Comparison of ENCODE assay signal across 8 cellular contexts in the genomic region with DNA sequence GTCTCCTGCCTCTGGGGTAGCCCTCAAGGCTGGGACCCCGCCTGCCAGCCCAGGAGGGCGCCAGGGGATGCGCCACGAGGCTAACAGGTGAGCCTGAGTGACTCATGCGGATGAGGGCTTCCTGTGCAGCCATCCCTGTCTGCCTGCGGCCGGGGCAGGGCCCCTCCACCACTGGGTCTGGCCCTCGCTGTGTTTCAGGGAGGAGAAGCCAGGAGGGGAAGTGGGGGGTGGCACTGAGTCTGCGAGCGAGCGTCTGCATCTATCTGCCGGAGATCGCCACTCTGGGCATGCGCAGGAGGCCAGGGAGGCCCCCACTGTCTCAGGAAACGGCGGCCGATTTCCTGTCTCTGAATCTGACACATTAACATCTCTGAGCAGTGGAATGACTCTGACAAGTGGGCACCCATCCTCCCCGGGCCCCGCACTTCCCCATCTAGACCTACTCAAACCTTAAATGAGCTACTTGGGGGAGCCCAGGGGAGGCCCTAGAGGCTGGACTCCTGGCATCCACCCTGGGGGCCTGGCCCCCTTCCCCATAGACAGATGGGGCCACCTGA. TPM values are rescaled to one million over a fixed set of nuclear protein-coding genes. Genes with fewer than 3 reads are reported as not detected.
DNase-seq lines count a peak whose midpoint lies in the region; ATAC-seq and TF ChIP-seq lines count a peak whose summit lies in the region.

No MANE protein-coding gene starts in this region.

- no peak for TF ChIP-seq CTCF in right atrium auricular region (IDR thresholded peaks at IDR 0.05)

- ATAC-seq in GM21381 (IDR thresholded peaks at IDR 0.05; ENCODE audit: unreplicated experiment) (peak; percentile 81), SK-N-SH treated with all-trans-retinoic acid at 6 μM for 48 hours (peak; percentile 89)
- peak; percentile 94 to 95 for ATAC-seq in activated naive CD4-positive, alpha-beta T cell treated with anti-CD3 and anti-CD28 coated beads, Interleukin-2, amount 50 U/mL, for 72 hours

- H3K27ac Mint-ChIP-seq in activated naive CD4-positive, alpha-beta T cell treated with anti-CD3 and anti-CD28 coated beads, Interleukin-2, amount 50 U/mL, for 72 hours: peak overlapping the region; percentile 94 to 99

- no peaks in the 10 kb centered on the region for H3K9me3 Mint-ChIP-seq in activated naive CD4-positive, alpha-beta T cell treated with anti-CD3 and anti-CD28 coated beads, Interleukin-2, amount 50 U/mL, for 72 hours

- peak overlapping the region; percentile 74 for H3K9ac ChIP-seq in HUES6 (ENCODE audit: low read length)

- DNase-seq in DMS153 (lab: John Stamatoyannopoulos, UW) (peak; percentile 83), right atrium auricular region (ENCODE audit: low spot score) (peak; percentile 90), renal cortical epithelial cell (ENCODE audit: low read depth) (peak; percentile 38), cortex of kidney (lab: John Stamatoyannopoulos, UW) (no peak)
- DNase-seq in activated naive CD4-positive, alpha-beta T cell treated with anti-CD3 and anti-CD28 coated beads, Interleukin-2, amount 50 U/mL, for 72 hours (ENCODE audit: low spot score in 2 of 2): peak; percentile 98 to 99

- peaks cover 0 to 8% of the 10 kb centered on the region in 2 donors for H3K36me3 Mint-ChIP-seq in activated naive CD4-positive, alpha-beta T cell treated with anti-CD3 and anti-CD28 coated beads, Interleukin-2, amount 50 U/mL, for 72 hours

- H3K4me1 ChIP-seq in HUES6 (ENCODE audit: control insufficient read depth, insufficient read depth, low read length): peaks cover 49% of the 10 kb centered on the region
- H3K4me1 ChIP-seq in right atrium auricular region: peaks cover 0 to 43% of the 10 kb centered on the region in 2 donors

- H3K27ac ChIP-seq in HUES6 (ENCODE audit: low read depth, low read length): peak overlapping the region; percentile 89
- H3K27ac ChIP-seq in right atrium auricular region: peak overlapping the region; percentile 84 to 89

- no peaks in the 10 kb centered on the region for H3K9me3 ChIP-seq in HUES6 (ENCODE audit: control insufficient read depth, insufficient read depth, low read depth, low read length)
- no peaks in the 10 kb centered on the region for H3K9me3 ChIP-seq in right atrium auricular region

- no peaks in the 10 kb centered on the region for H3K27me3 ChIP-seq in HUES6 (ENCODE audit: control insufficient read depth, insufficient read depth, low read length)
- no peaks in the 10 kb centered on the region for H3K27me3 ChIP-seq in right atrium auricular region

- H3K36me3 ChIP-seq in HUES6 (ENCODE audit: control insufficient read depth, insufficient read depth, low read length) (peaks cover 9% of the 10 kb centered on the region; the same call in 1 of the 2 replicates), right atrium auricular region (no peaks in the 10 kb centered on the region)

- H3K4me3 ChIP-seq in HUES6 (ENCODE audit: low read depth, low read length): peak overlapping the region; percentile 32
- peak overlapping the region in 1 of 2 donors; percentile 3 for H3K4me3 ChIP-seq in right atrium auricular region

TF ChIP-seq in SK-N-SH treated with all-trans-retinoic acid at 6 μM for 48 hours, 23 proteins besides CTCF, POLR2A, EP300 and RAD21:
- TF ChIP-seq, protein P1, sequence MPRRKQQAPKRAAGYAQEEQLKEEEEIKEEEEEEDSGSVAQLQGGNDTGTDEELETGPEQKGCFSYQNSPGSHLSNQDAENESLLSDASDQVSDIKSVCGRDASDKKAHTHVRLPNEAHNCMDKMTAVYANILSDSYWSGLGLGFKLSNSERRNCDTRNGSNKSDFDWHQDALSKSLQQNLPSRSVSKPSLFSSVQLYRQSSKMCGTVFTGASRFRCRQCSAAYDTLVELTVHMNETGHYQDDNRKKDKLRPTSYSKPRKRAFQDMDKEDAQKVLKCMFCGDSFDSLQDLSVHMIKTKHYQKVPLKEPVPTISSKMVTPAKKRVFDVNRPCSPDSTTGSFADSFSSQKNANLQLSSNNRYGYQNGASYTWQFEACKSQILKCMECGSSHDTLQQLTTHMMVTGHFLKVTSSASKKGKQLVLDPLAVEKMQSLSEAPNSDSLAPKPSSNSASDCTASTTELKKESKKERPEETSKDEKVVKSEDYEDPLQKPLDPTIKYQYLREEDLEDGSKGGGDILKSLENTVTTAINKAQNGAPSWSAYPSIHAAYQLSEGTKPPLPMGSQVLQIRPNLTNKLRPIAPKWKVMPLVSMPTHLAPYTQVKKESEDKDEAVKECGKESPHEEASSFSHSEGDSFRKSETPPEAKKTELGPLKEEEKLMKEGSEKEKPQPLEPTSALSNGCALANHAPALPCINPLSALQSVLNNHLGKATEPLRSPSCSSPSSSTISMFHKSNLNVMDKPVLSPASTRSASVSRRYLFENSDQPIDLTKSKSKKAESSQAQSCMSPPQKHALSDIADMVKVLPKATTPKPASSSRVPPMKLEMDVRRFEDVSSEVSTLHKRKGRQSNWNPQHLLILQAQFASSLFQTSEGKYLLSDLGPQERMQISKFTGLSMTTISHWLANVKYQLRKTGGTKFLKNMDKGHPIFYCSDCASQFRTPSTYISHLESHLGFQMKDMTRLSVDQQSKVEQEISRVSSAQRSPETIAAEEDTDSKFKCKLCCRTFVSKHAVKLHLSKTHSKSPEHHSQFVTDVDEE (CRISPR knock-in tag; IDR thresholded peaks at IDR 0.05): 0 out of 2 replicates have a peak, but pooled peaks have one; percentile 30
- TF ChIP-seq GLIS3 (CRISPR knock-in tag; IDR thresholded peaks at IDR 0.05): 0 out of 2 replicates have a peak, but pooled peaks have one; percentile 18
- TF ChIP-seq PPARA (CRISPR knock-in tag; IDR thresholded peaks at IDR 0.05; ENCODE audit: borderline replicate concordance): no peak
- TF ChIP-seq, protein P2, sequence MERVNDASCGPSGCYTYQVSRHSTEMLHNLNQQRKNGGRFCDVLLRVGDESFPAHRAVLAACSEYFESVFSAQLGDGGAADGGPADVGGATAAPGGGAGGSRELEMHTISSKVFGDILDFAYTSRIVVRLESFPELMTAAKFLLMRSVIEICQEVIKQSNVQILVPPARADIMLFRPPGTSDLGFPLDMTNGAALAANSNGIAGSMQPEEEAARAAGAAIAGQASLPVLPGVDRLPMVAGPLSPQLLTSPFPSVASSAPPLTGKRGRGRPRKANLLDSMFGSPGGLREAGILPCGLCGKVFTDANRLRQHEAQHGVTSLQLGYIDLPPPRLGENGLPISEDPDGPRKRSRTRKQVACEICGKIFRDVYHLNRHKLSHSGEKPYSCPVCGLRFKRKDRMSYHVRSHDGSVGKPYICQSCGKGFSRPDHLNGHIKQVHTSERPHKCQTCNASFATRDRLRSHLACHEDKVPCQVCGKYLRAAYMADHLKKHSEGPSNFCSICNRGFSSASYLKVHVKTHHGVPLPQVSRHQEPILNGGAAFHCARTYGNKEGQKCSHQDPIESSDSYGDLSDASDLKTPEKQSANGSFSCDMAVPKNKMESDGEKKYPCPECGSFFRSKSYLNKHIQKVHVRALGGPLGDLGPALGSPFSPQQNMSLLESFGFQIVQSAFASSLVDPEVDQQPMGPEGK (CRISPR knock-in tag; IDR thresholded peaks at IDR 0.05; ENCODE audit: borderline replicate concordance): peak; percentile 11; the same call in 1 of the 2 replicates
- no peak for TF ChIP-seq TCF4 (CRISPR knock-in tag; IDR thresholded peaks at IDR 0.05; ENCODE audit: borderline replicate concordance)
- no peak for TF ChIP-seq ZC3H10 (CRISPR knock-in tag; IDR thresholded peaks at IDR 0.05)

RNA-seq across cellular contexts. Expression of a gene that starts 19.7 kb away (rescaled TPM):
- total RNA-seq in activated naive CD4-positive, alpha-beta T cell treated with anti-CD3 and anti-CD28 coated beads, Interleukin-2, amount 50 U/mL, for 72 hours: 10 to 100 TPM in 1 of 2 donors, 1 to 10 TPM in 1; 9.7 to 14.5 TPM
- 1 to 10 TPM; 3.2 to 5.2 TPM for total RNA-seq in right atrium auricular region
- total RNA-seq in renal cortical epithelial cell: 1.6 and 11.6 TPM in 2 replicates

RNA-seq across cellular contexts. Expression of a gene that starts 34.1 kb away (rescaled TPM):
- total RNA-seq in activated naive CD4-positive, alpha-beta T cell treated with anti-CD3 and anti-CD28 coated beads, Interleukin-2, amount 50 U/mL, for 72 hours: 10 to 100 TPM; 59.0 to 90.0 TPM
- 10 to 100 TPM; 10.6 to 12.2 TPM for total RNA-seq in right atrium auricular region
- total RNA-seq in renal cortical epithelial cell: 10.9 and 15.0 TPM in 2 replicates

RNA-seq across cellular contexts. Expression of a gene that starts 41.5 kb away (rescaled TPM):
- total RNA-seq in activated naive CD4-positive, alpha-beta T cell treated with anti-CD3 and anti-CD28 coated beads, Interleukin-2, amount 50 U/mL, for 72 hours: not detected
- total RNA-seq in right atrium auricular region: not detected
- not detected in 2 replicates for total RNA-seq in renal cortical epithelial cell

RNA-seq across cellular contexts. Expression of a gene that starts 45.1 kb away (rescaled TPM):
- total RNA-seq in activated naive CD4-positive, alpha-beta T cell treated with anti-CD3 and anti-CD28 coated beads, Interleukin-2, amount 50 U/mL, for 72 hours: 10 to 100 TPM; 59.6 to 68.0 TPM
- 1 to 10 TPM; 3.5 to 3.7 TPM for total RNA-seq in right atrium auricular region
- total RNA-seq in renal cortical epithelial cell: 4.7 and 14.1 TPM in 2 replicates

RNA-seq across cellular contexts. Expression of a gene that starts 48.2 kb away (rescaled TPM):
- under 1 TPM in 1 of 2 donors, not detected in 1; 0.34 TPM for total RNA-seq in activated naive CD4-positive, alpha-beta T cell treated with anti-CD3 and anti-CD28 coated beads, Interleukin-2, amount 50 U/mL, for 72 hours
- total RNA-seq in right atrium auricular region: 1 to 10 TPM in 1 of 2 donors, under 1 TPM in 1; 0.47 to 1.1 TPM
- 0.17 and 0.89 TPM in 2 replicates for total RNA-seq in renal cortical epithelial cell
